ENCODE assay signal across 28 cellular contexts in the genomic region with DNA sequence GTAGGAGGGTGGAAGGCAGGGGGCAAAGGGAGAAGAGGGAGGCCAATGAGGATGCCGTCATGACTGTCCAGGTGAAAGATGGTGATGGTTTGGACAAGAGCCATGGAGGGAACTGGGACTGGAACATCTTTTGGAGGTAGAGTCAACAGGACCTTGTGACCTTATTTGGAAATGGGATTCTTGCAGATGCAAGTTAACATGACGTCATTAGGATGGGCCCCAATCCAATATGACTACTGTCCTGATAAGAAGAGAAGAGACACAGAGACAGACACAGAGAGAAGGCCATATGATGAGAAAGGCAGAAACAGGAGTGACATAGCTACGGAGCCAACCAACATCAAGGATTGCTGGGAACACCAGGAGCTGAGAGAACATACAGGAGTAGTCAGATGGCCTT. TPM values are rescaled to one million over a fixed set of nuclear protein-coding genes. Genes with fewer than 3 reads are reported as not detected.
DNase-seq lines count a peak whose midpoint lies in the region; ATAC-seq, FAIRE-seq and TF ChIP-seq lines count a peak whose summit lies in the region.
"Had no signal": no experiment of that assay in that cellular context is flagged by ENCODE, and none has a peak within 500 bp of the region (broad histone marks: within the 10 kb centered on the region; RNA-seq: fewer than 3 reads in every experiment).

No MANE protein-coding gene starts in this region.

- CTCF ChIA-PET in HEK293 (lab: Yijun Ruan, JAX): interaction anchor here (1.5 to 2.1 kb wide), 4 partner anchors 10 to 197 kb away, joined by 5 to 15 read pairs (median 8); no protein-coding TSS in a partner anchor
- CTCF ChIA-PET in GM12878 (lab: Yijun Ruan, JAX): interaction anchor here (0.7 to 2.1 kb wide), 4 partner anchors 11 to 293 kb away, joined by 3 to 12 read pairs (median 6); no protein-coding TSS in a partner anchor

- no peaks in the 10 kb centered on the region for H3K9me3 ChIP-seq in HEK293 (ENCODE audit: control insufficient read depth, insufficient read depth, low read depth, low read length)
- H3K9me3 ChIP-seq in GM12878 (replicated peaks; ENCODE audit: control insufficient read depth, insufficient read depth, low read length): no peaks in the 10 kb centered on the region; the same call in 2 of the 3 replicates
- H3K9me3 ChIP-seq: BE2C, BLaER1 had no signal

- intact Hi-C loops in GM12878 (cut with micrococcal nuclease; ENCODE audit: unreplicated experiment): no loop called here

- H3K4me3 ChIP-seq in HEK293 (ENCODE audit: low read depth, low read length): no peak overlapping the region
- no peak overlapping the region for H3K4me3 ChIP-seq in GM12878
- H3K4me3 ChIP-seq: BLaER1 had no signal

- no peak overlapping the region for H3K9ac ChIP-seq in GM12878 (ENCODE audit: control insufficient read depth, insufficient read depth, low read length)
- H3K9ac ChIP-seq: BLaER1 had no signal

- H3K27ac ChIP-seq in HEK293 (ENCODE audit: extremely low read depth, low read depth, low read length): no peak overlapping the region
- H3K27ac ChIP-seq in GM12878 (ENCODE audit: control insufficient read depth, insufficient read depth): no peak overlapping the region
- H3K27ac ChIP-seq: BLaER1 had no signal

- DNase-seq in GM12878 (ENCODE audit: low read depth, low spot score): no peak
- DNase-seq in islet precursor cell: peak; percentile 17
- DNase-seq: 8988T; ACHN; BE2C; C1 segment of cervical spinal cord; CD4-positive, alpha-beta memory T cell; CD4-positive, CD25-positive, alpha-beta regulatory T cell; CD8-positive, alpha-beta memory T cell; COR-L47; DMS 273 treated with DMSO at 0.1 percent for 48 hours; DMS153; DMS53; DMS79; DND-41; EL; GDM1 had no signal

- no peaks in the 10 kb centered on the region for H3K79me2 ChIP-seq in GM12878 (ENCODE audit: control insufficient read depth, insufficient read depth, low read length)

- H3K4me2 ChIP-seq in GM12878 (ENCODE audit: control insufficient read depth, insufficient read depth): no peak overlapping the region
- H3K4me2 ChIP-seq: BLaER1 had no signal

- TF ChIP-seq RAD21 in GM12878 (IDR thresholded peaks at IDR 0.05; ENCODE audit: insufficient read depth, low read depth, low read length): no peak

- BruUV-seq in GM12878 (replicated peaks; lab: Mats Ljungman, UMichigan): no TSS peak

- WGBS in GM12878 (ENCODE audit: insufficient coverage, insufficient replicate concordance, low lambda C conversion rate, missing lambda C conversion rate): 22% methylated on average over 3 of the region's 3 CpGs

- in situ Hi-C loops in GM12878 (cut with MboI): no loop called here

- no peaks in the 10 kb centered on the region for H3K4me1 ChIP-seq in HEK293 (ENCODE audit: control insufficient read depth, insufficient read depth, low read length)
- H3K4me1 ChIP-seq in GM12878 (ENCODE audit: control insufficient read depth, insufficient read depth, low read length): no peaks in the 10 kb centered on the region; the same call in 1 of the 2 replicates
- H3K4me1 ChIP-seq: BE2C, BLaER1 had no signal

- H3K36me3 ChIP-seq in HEK293 (ENCODE audit: control insufficient read depth in 2 of 2, insufficient read depth in 1 of 2, low read length in 2 of 2) (no peaks in the 10 kb centered on the region), GM12878 (ENCODE audit: control insufficient read depth in 2 of 2, insufficient read depth in 2 of 2, low read length in 1 of 2) (no peaks in the 10 kb centered on the region)
- H3K36me3 ChIP-seq: BE2C, BLaER1 had no signal

- TF ChIP-seq CTCF in HEK293 (tag by site-specific recombination; IDR thresholded peaks at IDR 0.05): no peak
- TF ChIP-seq CTCF in GM12878 (IDR thresholded peaks at IDR 0.05 in 2 of 3, conservative IDR thresholded peaks at IDR 0.05 in 1 of 3; ENCODE audit: control insufficient read depth in 2 of 3, extremely low read depth in 1 of 3, insufficient read depth in 1 of 3, low read depth in 3 of 3, low read length in 3 of 3): no peak

- ATAC-seq in GM12878 (no peak), GM18873 (IDR thresholded peaks at IDR 0.05; ENCODE audit: low FRiP score, unreplicated experiment) (no peak), GM21381 (IDR thresholded peaks at IDR 0.05; ENCODE audit: unreplicated experiment) (no peak)

- POLR2A ChIA-PET in HEK293 (lab: Yijun Ruan, JAX) (no interaction called here), GM12878 (lab: Charles Lee) (no interaction called here)

- no peak for TF ChIP-seq POLR2A in GM12878 (IDR thresholded peaks at IDR 0.05; ENCODE audit: low read depth, low read length)

- no peak for FAIRE-seq in GM12878 (lab: Jason Lieb, UNC)
- FAIRE-seq: A204.1, GM12891 had no signal

- SMC1A ChIA-PET in GM12878 (lab: Charles Lee; ENCODE audit: uncharacterized antibody, unreplicated experiment): interaction anchor here (0.9 to 2.2 kb wide), 3 partner anchors 83 to 115 kb away, joined by 3 to 6 read pairs (median 4); no protein-coding TSS in a partner anchor

- H3K27me3 ChIP-seq in GM12878 (replicated peaks in 1 of 2; ENCODE audit: control insufficient read depth in 2 of 2, insufficient read depth in 2 of 2, low read length in 1 of 2): no peaks in the 10 kb centered on the region
- H3K27me3 ChIP-seq: BLaER1 had no signal

- H2AFZ ChIP-seq in GM12878 (ENCODE audit: control insufficient read depth, low read depth, low read length): no peak overlapping the region

- H4K20me1 ChIP-seq in GM12878 (ENCODE audit: control insufficient read depth, insufficient read depth): no peaks in the 10 kb centered on the region
- H4K20me1 ChIP-seq: BLaER1 had no signal

- RAD21 ChIA-PET in GM12878 (lab: Charles Lee; ENCODE audit: unreplicated experiment): interaction anchor here (1.4 kb wide), 1 partner anchor 116 kb away, joined by 3 read pairs; no protein-coding TSS in a partner anchor

- no peak for TF ChIP-seq EP300 in GM12878 (IDR thresholded peaks at IDR 0.05; ENCODE audit: borderline replicate concordance in 1 of 2, control insufficient read depth in 1 of 2, low read depth in 2 of 2, low read length in 2 of 2)

TF ChIP-seq in HEK293, 187 proteins besides CTCF, POLR2A, EP300 and RAD21:
- TF ChIP-seq, protein P1, sequence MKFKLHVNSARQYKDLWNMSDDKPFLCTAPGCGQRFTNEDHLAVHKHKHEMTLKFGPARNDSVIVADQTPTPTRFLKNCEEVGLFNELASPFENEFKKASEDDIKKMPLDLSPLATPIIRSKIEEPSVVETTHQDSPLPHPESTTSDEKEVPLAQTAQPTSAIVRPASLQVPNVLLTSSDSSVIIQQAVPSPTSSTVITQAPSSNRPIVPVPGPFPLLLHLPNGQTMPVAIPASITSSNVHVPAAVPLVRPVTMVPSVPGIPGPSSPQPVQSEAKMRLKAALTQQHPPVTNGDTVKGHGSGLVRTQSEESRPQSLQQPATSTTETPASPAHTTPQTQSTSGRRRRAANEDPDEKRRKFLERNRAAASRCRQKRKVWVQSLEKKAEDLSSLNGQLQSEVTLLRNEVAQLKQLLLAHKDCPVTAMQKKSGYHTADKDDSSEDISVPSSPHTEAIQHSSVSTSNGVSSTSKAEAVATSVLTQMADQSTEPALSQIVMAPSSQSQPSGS (tag by site-specific recombination; IDR thresholded peaks at IDR 0.05; ENCODE audit: low read depth): peak; percentile 88
- TF ChIP-seq KLF9 (tag by site-specific recombination; IDR thresholded peaks at IDR 0.05; ENCODE audit: low read depth): no peak

TF ChIP-seq in GM12878, 131 proteins besides CTCF, POLR2A, EP300 and RAD21:
- TF ChIP-seq ATF7 (IDR thresholded peaks at IDR 0.05; ENCODE audit: low read depth) (peak; percentile 63), MEF2B (IDR thresholded peaks at IDR 0.05; ENCODE audit: partially characterized antibody, poor library complexity, severe bottlenecking) (no peak), SRF (IDR thresholded peaks at IDR 0.05; ENCODE audit: low read depth in 2 of 2, low read length in 2 of 2) (0 out of 4 replicates have a peak, but pooled peaks of 1 of the 2 experiments have one; percentile 12)
- TF ChIP-seq, protein P1 (IDR thresholded peaks at IDR 0.05; ENCODE audit: low read length): no peak

RNA-seq across cellular contexts. Expression of gene ISX, which starts 31.0 kb away (rescaled TPM):
- total RNA-seq in GM12878 (2013; cell fraction: nucleolus; rRNA removed): 0.15 and 0.23 TPM in 2 replicates
- total RNA-seq in GM12878 (2014; rRNA removed): 0.23 and 0.33 TPM in 2 replicates
- 0.22 and 0.28 TPM in 2 replicates for total RNA-seq in GM12878 (2014; rRNA removed; fragmentation: Illumina TruSeq; extraction: Trizol)
- total RNA-seq in GM12878 (2021): 0.21 and 0.45 TPM in 2 replicates
- not detected for polyA plus RNA-seq in GM12878 (2011; ENCODE audit: low read depth)
- 0.05 and 0.07 TPM in 2 replicates for polyA plus RNA-seq in GM12878 (2011; rRNA removed)
- polyA plus RNA-seq in GM12878 (2011; cell fraction: cytosol; rRNA removed): 0.08 and 0.12 TPM in 2 replicates
- polyA plus RNA-seq in GM12878 (2011; cell fraction: nucleus; rRNA removed): 0.04 and 0.07 TPM in 2 replicates
- 0.04 and 0.12 TPM in 2 replicates for polyA plus RNA-seq in GM12878 (2012)
- polyA plus RNA-seq in GM12878 (2014; fragmentation: Illumina TruSeq; extraction: Trizol): 0.08 and 0.32 TPM in 2 replicates
- polyA plus RNA-seq in GM12878 (2014; fragmentation: Nextera tagmentation; extraction: Ambion mirVana): under 1 TPM; 0.11 to 0.27 TPM
- polyA plus RNA-seq in GM12878 (2014; rRNA removed): 0.19 and 0.29 TPM in 2 replicates
- under 1 TPM; 0.28 to 0.66 TPM for polyA plus RNA-seq in GM12878 (2016; fragmentation: Nextera tagmentation; extraction: Ambion mirVana)
- 0.05 and 0.15 TPM in 2 replicates for polyA minus RNA-seq in GM12878 (2011; rRNA and poly(A)+ RNA removed)
- polyA minus RNA-seq in GM12878 (2011; cell fraction: cytosol; rRNA and poly(A)+ RNA removed): not detected in 2 replicates
- not detected in 2 replicates for polyA minus RNA-seq in GM12878 (2011; cell fraction: nucleus; rRNA and poly(A)+ RNA removed)
- total RNA-seq: A673; CD4-positive, alpha-beta memory T cell; CD4-positive, CD25-positive, alpha-beta regulatory T cell; CD8-positive, alpha-beta memory T cell; Daoy; G401 had no signal
- polyA plus RNA-seq: AG04450; CD14-positive monocyte; CD4-positive, alpha-beta memory T cell; CD4-positive, CD25-positive, alpha-beta regulatory T cell; CD8-positive, alpha-beta memory T cell had no signal
